In the genomic region with DNA sequence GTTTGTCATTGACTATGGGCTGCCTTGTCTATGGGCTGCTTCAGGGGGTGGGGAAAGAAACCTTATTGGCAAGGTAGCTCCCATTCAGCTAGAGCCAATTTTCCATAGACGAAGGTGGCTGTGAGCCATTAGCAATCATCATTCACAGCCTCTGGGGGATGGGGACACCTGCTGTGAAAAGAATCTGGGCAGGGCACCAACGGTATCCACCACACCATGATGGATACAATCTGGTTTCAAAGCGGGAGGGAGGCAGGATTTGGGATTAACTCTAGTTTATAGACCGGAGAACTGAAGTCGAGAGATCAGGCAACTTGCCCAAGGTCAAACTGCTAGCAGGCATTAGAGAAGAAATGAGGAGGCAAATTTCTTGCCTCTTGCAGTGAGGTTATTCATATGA, we compare ENCODE assay signal across 12 cellular contexts.
"Had no signal": no experiment of that assay in that cellular context is flagged by ENCODE, and none has a peak within 500 bp of the region (broad histone marks: within the 10 kb centered on the region; RNA-seq: fewer than 3 reads in every experiment).

No MANE protein-coding gene starts in this region.

- H3K4me1 ChIP-seq: psoas muscle, suprapubic skin had no signal

- H3K36me3 Mint-ChIP-seq: activated naive CD8-positive, alpha-beta T cell treated with anti-CD3 and anti-CD28 coated beads for 36 hours; T-cell; type B pancreatic cell had no signal

- H3K4me3 ChIP-seq: psoas muscle, suprapubic skin had no signal

- H3K9me3 Mint-ChIP-seq: type B pancreatic cell had no signal

- H3K36me3 ChIP-seq: suprapubic skin had no signal

- ATAC-seq: activated CD8-positive, alpha-beta T cell treated with anti-CD3 and anti-CD28 coated beads, Interleukin-2, amount 10 ng/mL, durations not matched to agents 7 days and 5 days; esophagus mucosa; psoas muscle; sciatic nerve; T-cell had no signal

- H3K9me3 ChIP-seq: psoas muscle, suprapubic skin had no signal

- H3K27me3 Mint-ChIP-seq: activated naive CD8-positive, alpha-beta T cell treated with anti-CD3 and anti-CD28 coated beads for 36 hours; stimulated activated naive CD8-positive, alpha-beta T cell treated with anti-CD3 and anti-CD28 coated beads, Interleukin-15, Interleukin-2, amounts not matched to agents 100 ng/mL and 50 ng/mL, for 24 hours; T-cell; type B pancreatic cell had no signal

- H3K27me3 ChIP-seq: suprapubic skin had no signal

- DNase-seq: activated CD4-positive, alpha-beta T cell treated with anti-CD3 and anti-CD28 coated beads for 4 hours; activated CD8-positive, alpha-beta T cell treated with anti-CD3 and anti-CD28 coated beads, Interleukin-2, amount 10 ng/mL, durations not matched to agents 7 days and 5 days; activated naive CD8-positive, alpha-beta T cell treated with anti-CD3 and anti-CD28 coated beads for 36 hours; hippocampal formation; psoas muscle; T-cell; T1000 had no signal

- H3K4me1 Mint-ChIP-seq: activated naive CD8-positive, alpha-beta T cell treated with anti-CD3 and anti-CD28 coated beads for 36 hours; T-cell had no signal

- H3K27ac Mint-ChIP-seq: activated CD8-positive, alpha-beta T cell treated with anti-CD3 and anti-CD28 coated beads, Interleukin-2, amount 10 ng/mL, durations not matched to agents 7 days and 5 days; activated naive CD8-positive, alpha-beta T cell treated with anti-CD3 and anti-CD28 coated beads for 36 hours; stimulated activated naive CD8-positive, alpha-beta T cell treated with anti-CD3 and anti-CD28 coated beads, Interleukin-15, Interleukin-2, amounts not matched to agents 100 ng/mL and 50 ng/mL, for 24 hours; T-cell; type B pancreatic cell had no signal

- H3K27ac ChIP-seq: psoas muscle, suprapubic skin had no signal

- H3K4me3 Mint-ChIP-seq: activated CD8-positive, alpha-beta T cell treated with anti-CD3 and anti-CD28 coated beads, Interleukin-2, amount 10 ng/mL, durations not matched to agents 7 days and 5 days; activated naive CD8-positive, alpha-beta T cell treated with anti-CD3 and anti-CD28 coated beads for 36 hours; stimulated activated naive CD8-positive, alpha-beta T cell treated with anti-CD3 and anti-CD28 coated beads, Interleukin-15, Interleukin-2, amounts not matched to agents 100 ng/mL and 50 ng/mL, for 24 hours; T-cell; type B pancreatic cell had no signal
